In genomic region chr18:75070235-75070624, GRCh38 we compare ENCODE assay signal across 10 cellular contexts.
DNase-seq lines count a peak whose midpoint lies in the region; ATAC-seq, FAIRE-seq and TF ChIP-seq lines count a peak whose summit lies in the region.
"Had no signal": no experiment of that assay in that cellular context is flagged by ENCODE, and none has a peak within 500 bp of the region (broad histone marks: within the 10 kb centered on the region; RNA-seq: fewer than 3 reads in every experiment).

No MANE protein-coding gene starts in this region.

- H3K27me3 Mint-ChIP-seq in naive thymus-derived CD8-positive, alpha-beta T cell: no peaks in the 10 kb centered on the region

- H4K8ac ChIP-seq in IMR-90 (ENCODE audit: low read depth in 2 of 2, low read length in 2 of 2): peak overlapping the region in 1 of 2 experiments; percentile 41; a peak in 1 of 4 replicates

- POLR2A ChIA-PET in AG04450 (lab: Yijun Ruan, JAX) (no interaction called here), IMR-90 (lab: Charles Lee; ENCODE audit: unreplicated experiment) (no interaction called here)
- POLR2A ChIA-PET in naive thymus-derived CD8-positive, alpha-beta T cell (lab: Charles Lee): interaction anchor here (1.6 to 2.5 kb wide), 3 partner anchors 20 to 139 kb away, joined by 4 to 30 read pairs (median 10); partner anchors contain the start of genes PTGR3 and TSHZ1

- H3K4me3 Mint-ChIP-seq in naive thymus-derived CD8-positive, alpha-beta T cell: peak overlapping the region; percentile 60 to 93 (median 89)

- peak overlapping the region; percentile 62 for H3K14ac ChIP-seq in IMR-90 (replicated peaks; ENCODE audit: low read depth, low read length)

- no peak overlapping the region for H3K18ac ChIP-seq in IMR-90 (ENCODE audit: low read depth, low read length)

- H4K20me1 ChIP-seq in IMR-90 (ENCODE audit: insufficient read depth, low read length): no peaks in the 10 kb centered on the region

- H2AFZ ChIP-seq in IMR-90 (replicated peaks; ENCODE audit: low read length, poor library complexity): peak overlapping the region; percentile 75

- H3K27ac ChIP-seq in AG04450 (ENCODE audit: low read depth, low read length): peak overlapping the region; percentile 75
- no peak overlapping the region; the same call in 1 of the 2 replicates for H3K27ac ChIP-seq in IMR-90 (ENCODE audit: insufficient read depth, low read length)
- H3K27ac ChIP-seq in caudate nucleus (ENCODE audit: low read depth, low read length): peak overlapping the region; percentile 14

- H2BK15ac ChIP-seq in IMR-90 (ENCODE audit: low read depth, low read length): peak overlapping the region; percentile 5; the same call in 1 of the 3 replicates

- H3K27ac Mint-ChIP-seq in naive thymus-derived CD8-positive, alpha-beta T cell: peak overlapping the region; percentile 92 to 100 (median 96)

- dilution Hi-C loops in IMR-90 (cut with HindIII; ENCODE audit: low sequenced_read_pairs, unreplicated experiment): no loop called here

- no peak overlapping the region for H3K23ac ChIP-seq in IMR-90 (ENCODE audit: low read depth, low read length)

- H3K9me1 ChIP-seq in IMR-90 (ENCODE audit: insufficient read depth, low read length): peaks cover 16% of the 10 kb centered on the region

- WGBS in IMR-90 (ENCODE audit: extremely low coverage in 2 of 2, insufficient read length in 1 of 2), 2 experiments: 95% methylated on average over 11 of the region's 16 CpGs; no CpG with 5 or more reads in 1 of the 2 experiments

- H3K56ac ChIP-seq in IMR-90 (ENCODE audit: extremely low read depth, insufficient read depth, low read length): no peak overlapping the region

- no peak for FAIRE-seq in frontal cortex (lab: Jason Lieb, UNC)

- H3K36me3 Mint-ChIP-seq in naive thymus-derived CD8-positive, alpha-beta T cell: peaks cover 11 to 18% (median 12%) of the 10 kb centered on the region in 3 donors

- in situ Hi-C loops in IMR-90 (cut with MboI; ENCODE audit: low sequenced_read_pairs): no loop called here

- DNase-seq in AG04450 (ENCODE audit: low read depth, low spot score) (no peak), IMR-90 (no peak), caudate nucleus (lab: John Stamatoyannopoulos, UW) (no peak), frontal cortex (ENCODE audit: low spot score in 2 of 2) (no peak), NCI-H345 (lab: John Stamatoyannopoulos, UW) (no peak), AG08395 (ENCODE audit: low spot score) (no peak)
- DNase-seq in naive thymus-derived CD8-positive, alpha-beta T cell: peak in 1 of 10 donors; percentile 34
- DNase-seq in activated CD4-positive, CD25-positive, alpha-beta regulatory T cell treated with anti-CD3 and anti-CD28 coated beads, Interleukin-2, amount 50 U/mL, for 72 hours: no peak
- DNase-seq: NCI-H2171 had no signal

- no peaks in the 10 kb centered on the region for H3K79me1 ChIP-seq in IMR-90 (ENCODE audit: low read depth in 1 of 2, low read length in 2 of 2)

- peak overlapping the region; percentile 88; the same call in 1 of the 2 replicates for H2BK20ac ChIP-seq in IMR-90 (ENCODE audit: low read depth, low read length)

- peaks cover under 1% of the 10 kb centered on the region; the same call in 1 of the 2 replicates for H3K36me3 ChIP-seq in IMR-90 (ENCODE audit: control insufficient read depth, insufficient read depth, low read length)

- no peak overlapping the region for H3K4me2 ChIP-seq in IMR-90 (ENCODE audit: low read depth, low read length)

- BruUV-seq in IMR-90 (replicated peaks; lab: Mats Ljungman, UMichigan): no TSS peak

- no peak for TF ChIP-seq RAD21 in IMR-90 (IDR thresholded peaks at IDR 0.05; ENCODE audit: low read length)

- H3K9me3 ChIP-seq in AG04450 (ENCODE audit: control insufficient read depth, insufficient read depth, low read length) (peaks cover 23% of the 10 kb centered on the region), IMR-90 (ENCODE audit: control insufficient read depth, insufficient read depth, low read length) (no peaks in the 10 kb centered on the region)

- H3K9ac ChIP-seq in IMR-90 (ENCODE audit: low read depth, low read length): no peak overlapping the region

- no peak overlapping the region for H4K5ac ChIP-seq in IMR-90 (ENCODE audit: low read depth, low read length)

- no peak for TF ChIP-seq POLR2A in IMR-90 (IDR thresholded peaks at IDR 0.05; ENCODE audit: low read depth, low read length)

- no peaks in the 10 kb centered on the region for H3K27me3 ChIP-seq in AG04450 (ENCODE audit: control insufficient read depth, insufficient read depth, low read length)
- no peaks in the 10 kb centered on the region for H3K27me3 ChIP-seq in IMR-90 (ENCODE audit: control insufficient read depth, insufficient read depth, low read length)
- H3K27me3 ChIP-seq: ascending aorta had no signal

- CTCF ChIA-PET in AG04450 (lab: Charles Lee): no interaction called here
- CTCF ChIA-PET in IMR-90 (lab: Yijun Ruan, JAX): interaction anchor here (1.5 kb wide), 1 partner anchor 24 kb away, joined by 4 read pairs; no protein-coding TSS in a partner anchor

- H2BK5ac ChIP-seq in IMR-90 (ENCODE audit: low read depth, low read length, poor library complexity, severe bottlenecking): peak overlapping the region; percentile 19

- peak overlapping the region; percentile 34 for H3K4ac ChIP-seq in IMR-90 (ENCODE audit: low read depth, low read length)

- intact Hi-C loops in IMR-90 (cut with micrococcal nuclease): no loop called here

- peak overlapping the region; percentile 25 for H2AK9ac ChIP-seq in IMR-90 (replicated peaks; ENCODE audit: low read depth, low read length, poor library complexity)

- peak overlapping the region; percentile 36 for H4K91ac ChIP-seq in IMR-90 (ENCODE audit: insufficient read depth, low read depth, low read length)

- H3K4me1 Mint-ChIP-seq in naive thymus-derived CD8-positive, alpha-beta T cell: peaks cover 25 to 54% (median 40%) of the 10 kb centered on the region in 4 donors

- peak overlapping the region; percentile 70 for H2BK120ac ChIP-seq in IMR-90 (ENCODE audit: low read depth, low read length)

- peak overlapping the region; percentile 14 for H2AK5ac ChIP-seq in IMR-90 (ENCODE audit: low read depth, low read length)

- H3K4me3 ChIP-seq in AG04450 (ENCODE audit: low read depth, low read length) (no peak overlapping the region), IMR-90 (ENCODE audit: insufficient read depth, low read depth, low read length) (no peak overlapping the region)
- H3K4me3 ChIP-seq: ascending aorta had no signal

- peaks cover 8% of the 10 kb centered on the region for H3K4me1 ChIP-seq in IMR-90 (ENCODE audit: control insufficient read depth, insufficient read depth, low read length)
- H3K4me1 ChIP-seq: ascending aorta had no signal

- no peak for TF ChIP-seq CTCF in AG04450 (IDR thresholded peaks at IDR 0.05; ENCODE audit: low read depth, low read length)
- TF ChIP-seq CTCF in IMR-90 (conservative IDR thresholded peaks at IDR 0.05; ENCODE audit: low read depth, low read length): no peak

- no peak for ATAC-seq in IMR-90 (ENCODE audit: low read depth)
- ATAC-seq in naive thymus-derived CD8-positive, alpha-beta T cell: no peak

- H3K9me3 Mint-ChIP-seq in naive thymus-derived CD8-positive, alpha-beta T cell: peaks cover 0 to 23% (median 11%) of the 10 kb centered on the region in 9 donors

TF ChIP-seq in IMR-90, 13 proteins besides CTCF, POLR2A, EP300 and RAD21:
- TF ChIP-seq CEBPB (IDR thresholded peaks at IDR 0.05; ENCODE audit: low read depth, low read length): peak; percentile 50; the same call in 1 of the 2 replicates
- no peak for TF ChIP-seq CHD1 (IDR thresholded peaks at IDR 0.05; ENCODE audit: low read depth, low read length)
